In the genomic region with DNA sequence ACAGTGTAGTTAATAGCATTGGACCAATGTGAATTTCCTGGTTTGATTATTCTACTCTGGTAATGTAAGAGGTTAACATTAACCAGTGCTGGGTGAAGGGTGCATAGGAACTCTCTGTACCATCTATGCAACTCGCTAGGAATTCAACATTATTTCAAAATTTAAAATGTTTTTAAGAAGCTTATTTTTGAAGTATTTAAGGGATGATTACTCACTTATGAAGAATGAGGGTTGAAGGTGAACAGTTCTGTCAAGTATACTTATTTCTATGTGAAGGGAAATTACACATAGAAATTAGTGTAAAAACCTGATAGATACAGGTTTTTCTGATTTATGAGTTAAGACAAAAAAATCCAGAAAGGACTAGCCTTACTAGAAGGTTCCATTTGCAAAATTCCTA, we compare ENCODE assay signal across 16 cellular contexts.
DNase-seq lines count a peak whose midpoint lies in the region; ATAC-seq and TF ChIP-seq lines count a peak whose summit lies in the region.
"Had no signal": no experiment of that assay in that cellular context is flagged by ENCODE, and none has a peak within 500 bp of the region (broad histone marks: within the 10 kb centered on the region; RNA-seq: fewer than 3 reads in every experiment).

No MANE protein-coding gene starts in this region.

- peaks cover 5% of the 10 kb centered on the region for H3K9me3 Mint-ChIP-seq in activated T-helper 2 cell treated with anti-CD3 and anti-CD28 coated beads, Interferon-gamma antibody, Interleukin-2, Interleukin-4, amounts not matched to agents 10 μg/mL and 5 μg/mL and 100 μg/mL, durations not matched to agents 14 hours and 24 hours and 36 hours
- H3K9me3 Mint-ChIP-seq: HFFc6 had no signal

- DNase-seq in EL (peak; percentile 10), amniotic epithelial cell (ENCODE audit: low read depth) (peak; percentile 65), fibroblast of mammary gland (ENCODE audit: low read depth) (peak; percentile 39), omental fat pad (ENCODE audit: low spot score) (no peak), right atrium auricular region (ENCODE audit: low spot score) (no peak), ecto neural progenitor cell (ENCODE audit: low spot score) (no peak)
- no peak for DNase-seq in activated T-helper 2 cell treated with anti-CD3 and anti-CD28 coated beads, Interferon-gamma antibody, Interleukin-2, Interleukin-4, amounts not matched to agents 10 μg/mL and 5 μg/mL and 100 μg/mL, durations not matched to agents 14 hours and 24 hours and 36 hours (ENCODE audit: low spot score)
- DNase-seq: 8988T; ACHN; CD4-positive, CD25-positive, alpha-beta regulatory T cell; HFFc6 had no signal

- ATAC-seq in omental fat pad (ENCODE audit: low FRiP score): peak; percentile 65
- no peak for ATAC-seq in HG02884 (IDR thresholded peaks at IDR 0.05; ENCODE audit: unreplicated experiment)
- ATAC-seq: GM12878 had no signal

- peaks cover 78% of the 10 kb centered on the region for H3K36me3 Mint-ChIP-seq in activated T-helper 2 cell treated with anti-CD3 and anti-CD28 coated beads, Interferon-gamma antibody, Interleukin-2, Interleukin-4, amounts not matched to agents 10 μg/mL and 5 μg/mL and 100 μg/mL, durations not matched to agents 14 hours and 24 hours and 36 hours (ENCODE audit: low read depth)

- H3K4me3 ChIP-seq in fibroblast of mammary gland (ENCODE audit: control insufficient read depth, low read depth, low read length) (no peak overlapping the region), right atrium auricular region (no peak overlapping the region)
- H3K4me3 ChIP-seq: BLaER1 treated with 17β-estradiol and CSF1 and Interleukin-3, amounts not matched to agents 10 nM and 100 nM; GM12878; HAP-1 had no signal

- no peaks in the 10 kb centered on the region for H3K27me3 ChIP-seq in right atrium auricular region
- H3K27me3 ChIP-seq: BLaER1 treated with 17β-estradiol and CSF1 and Interleukin-3, amounts not matched to agents 10 nM and 100 nM had no signal

- H3K36me3 ChIP-seq in right atrium auricular region: no peaks in the 10 kb centered on the region
- H3K36me3 ChIP-seq: HAP-1 had no signal

- H3K4me1 Mint-ChIP-seq in activated T-helper 2 cell treated with anti-CD3 and anti-CD28 coated beads, Interferon-gamma antibody, Interleukin-2, Interleukin-4, amounts not matched to agents 10 μg/mL and 5 μg/mL and 100 μg/mL, durations not matched to agents 14 hours and 24 hours and 36 hours (ENCODE audit: low read depth): peaks cover 2% of the 10 kb centered on the region

- H3K27ac ChIP-seq in right atrium auricular region: no peak overlapping the region
- H3K27ac ChIP-seq: BLaER1 treated with 17β-estradiol and CSF1 and Interleukin-3, amounts not matched to agents 10 nM and 100 nM; HL-60 had no signal

- no peaks in the 10 kb centered on the region for H3K27me3 Mint-ChIP-seq in activated T-helper 2 cell treated with anti-CD3 and anti-CD28 coated beads, Interferon-gamma antibody, Interleukin-2, Interleukin-4, amounts not matched to agents 10 μg/mL and 5 μg/mL and 100 μg/mL, durations not matched to agents 14 hours and 24 hours and 36 hours (ENCODE audit: low read depth)
- H3K27me3 Mint-ChIP-seq: CD4-positive, CD25-positive, alpha-beta regulatory T cell had no signal

- intact Hi-C loops in activated T-helper 2 cell treated with anti-CD3 and anti-CD28 coated beads, Interferon-gamma antibody, Interleukin-2, Interleukin-4, amounts not matched to agents 10 μg/mL and 5 μg/mL and 100 μg/mL, durations not matched to agents 14 hours and 24 hours and 36 hours (cut with micrococcal nuclease): no loop called here

- H3K9me3 ChIP-seq in right atrium auricular region: peaks cover 0 to 7% of the 10 kb centered on the region in 2 donors
- H3K9me3 ChIP-seq: HAP-1 had no signal

- H3K27ac Mint-ChIP-seq in activated T-helper 2 cell treated with anti-CD3 and anti-CD28 coated beads, Interferon-gamma antibody, Interleukin-2, Interleukin-4, amounts not matched to agents 10 μg/mL and 5 μg/mL and 100 μg/mL, durations not matched to agents 14 hours and 24 hours and 36 hours: no peak overlapping the region
- H3K27ac Mint-ChIP-seq: CD4-positive, CD25-positive, alpha-beta regulatory T cell; HFFc6 had no signal

- no peak for TF ChIP-seq CTCF in fibroblast of mammary gland (conservative IDR thresholded peaks at IDR 0.05; ENCODE audit: control insufficient read depth, insufficient read depth, low read depth, low read length)
- no peak for TF ChIP-seq CTCF in omental fat pad (IDR thresholded peaks at IDR 0.05)
- TF ChIP-seq CTCF in right atrium auricular region (IDR thresholded peaks at IDR 0.05): no peak

- no peak overlapping the region for H3K4me3 Mint-ChIP-seq in activated T-helper 2 cell treated with anti-CD3 and anti-CD28 coated beads, Interferon-gamma antibody, Interleukin-2, Interleukin-4, amounts not matched to agents 10 μg/mL and 5 μg/mL and 100 μg/mL, durations not matched to agents 14 hours and 24 hours and 36 hours (ENCODE audit: low read depth)
- H3K4me3 Mint-ChIP-seq: CD4-positive, CD25-positive, alpha-beta regulatory T cell; HFFc6 had no signal

- H3K4me1 ChIP-seq in right atrium auricular region: no peaks in the 10 kb centered on the region
- H3K4me1 ChIP-seq: HAP-1 had no signal

Comparison
In these comparisons a context has a peak if more than half of its experiments do, and no peak if none do; other contexts are left out.
1. DNase-seq: peak in EL (single experiment), amniotic epithelial cell (single experiment) and fibroblast of mammary gland (single experiment); none in omental fat pad (single experiment), right atrium auricular region (single experiment), activated T-helper 2 cell treated with anti-CD3 and anti-CD28 coated beads, Interferon-gamma antibody, Interleukin-2, Interleukin-4, amounts not matched to agents 10 μg/mL and 5 μg/mL and 100 μg/mL, durations not matched to agents 14 hours and 24 hours and 36 hours (single experiment) and ecto neural progenitor cell (single experiment).